Comparison of ENCODE assay signal across 13 cellular contexts in the genomic region with DNA sequence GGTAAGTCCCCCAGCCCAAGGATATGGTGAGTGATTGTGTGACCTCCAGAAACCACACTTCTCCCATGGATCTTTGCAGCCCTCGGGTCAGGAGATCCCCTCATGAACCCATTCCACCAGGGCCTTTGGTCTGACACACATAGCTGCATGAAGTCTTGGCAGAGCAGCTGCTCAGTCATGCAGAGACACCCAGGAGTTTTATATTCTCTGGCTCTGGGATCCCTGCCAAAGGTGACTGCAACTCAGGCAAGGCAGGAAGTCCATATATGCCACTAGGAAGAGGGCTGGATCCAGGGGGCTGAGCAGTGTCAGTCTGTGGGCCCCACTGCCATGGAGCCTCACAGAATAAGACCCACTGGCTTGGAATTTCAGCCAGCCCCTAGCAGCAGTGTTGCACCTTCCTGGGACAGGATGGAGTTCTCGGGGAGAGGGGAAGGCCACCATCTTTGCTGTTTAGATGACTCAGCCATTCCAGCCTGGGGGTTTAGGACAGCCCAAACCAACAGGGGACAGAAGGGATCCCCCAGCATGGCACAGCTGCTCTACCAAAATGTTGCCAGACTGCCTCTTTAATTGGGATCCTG.
DNase-seq lines count a peak whose midpoint lies in the region; ATAC-seq, FAIRE-seq and TF ChIP-seq lines count a peak whose summit lies in the region.
"Had no signal": no experiment of that assay in that cellular context is flagged by ENCODE, and none has a peak within 500 bp of the region (broad histone marks: within the 10 kb centered on the region; RNA-seq: fewer than 3 reads in every experiment).

No MANE protein-coding gene starts in this region.

- peaks cover 5% of the 10 kb centered on the region for H3K9me3 ChIP-seq in GM23248 (ENCODE audit: low read depth)
- no peaks in the 10 kb centered on the region for H3K9me3 ChIP-seq in H1 (ENCODE audit: insufficient read depth in 2 of 2, low read depth in 1 of 2, low read length in 1 of 2)
- no peaks in the 10 kb centered on the region for H3K9me3 ChIP-seq in testis
- H3K9me3 ChIP-seq: thoracic aorta had no signal

- no peaks in the 10 kb centered on the region for H3K79me1 ChIP-seq in H1 (ENCODE audit: low read depth, low read length)

- H3K23ac ChIP-seq in H1 (ENCODE audit: insufficient read length): no peak overlapping the region

- H3K4ac ChIP-seq in H1 (replicated peaks; ENCODE audit: insufficient read length, low read depth, low read length): no peak overlapping the region

- TF ChIP-seq EP300 in H1 (IDR thresholded peaks at IDR 0.05; ENCODE audit: borderline replicate concordance in 1 of 2, low read depth in 2 of 2, low read length in 2 of 2): no peak

- DNase-seq in GM23248: peak; percentile 83
- DNase-seq in NCI-H2196 treated with DMSO at 0.1 percent for 48 hours (lab: John Stamatoyannopoulos, UW; ENCODE audit: unreplicated experiment): peak; percentile 61
- no peak for DNase-seq in H1 (ENCODE audit: low read depth in 1 of 2, low spot score in 2 of 2)
- peak; percentile 16 for DNase-seq in testis
- DNase-seq in SW 1271 (lab: John Stamatoyannopoulos, UW): no peak
- DNase-seq: activated CD8-positive, alpha-beta memory T cell treated with anti-CD3 and anti-CD28 coated beads, Interleukin-2, amount 50 U/mL, for 48 hours; body of pancreas; NCI-H146; T-helper 2 cell had no signal

- TF ChIP-seq CTCF in H1 (IDR thresholded peaks at IDR 0.05; ENCODE audit: control extremely low read depth in 1 of 3, insufficient read depth in 1 of 3, low read depth in 1 of 3, low read length in 3 of 3) (no peak), testis (IDR thresholded peaks at IDR 0.05) (no peak)

- H3K36me3 ChIP-seq in GM23248 (ENCODE audit: low read depth): no peaks in the 10 kb centered on the region
- H3K36me3 ChIP-seq in H1 (ENCODE audit: control insufficient read depth in 2 of 4, insufficient read depth in 4 of 4, low read length in 3 of 4): no peaks in the 10 kb centered on the region
- H3K36me3 ChIP-seq in testis (ENCODE audit: low read depth, missing control alignments): no peaks in the 10 kb centered on the region
- H3K36me3 ChIP-seq: heart right ventricle, thoracic aorta had no signal

- CTCF ChIA-PET in H1 (lab: Charles Lee; ENCODE audit: partially characterized antibody): no interaction called here

- no peak overlapping the region for H4K91ac ChIP-seq in H1 (replicated peaks; ENCODE audit: insufficient read length, low read length)

- no peaks in the 10 kb centered on the region for H3K23me2 ChIP-seq in H1 (ENCODE audit: low read depth, low read length)

- no peaks in the 10 kb centered on the region for H4K20me1 ChIP-seq in GM23248 (ENCODE audit: insufficient read depth)
- H4K20me1 ChIP-seq in H1 (replicated peaks in 1 of 2; ENCODE audit: control insufficient read depth in 1 of 2, insufficient read depth in 2 of 2, low read length in 2 of 2): no peaks in the 10 kb centered on the region

- H3K79me2 ChIP-seq in GM23248 (ENCODE audit: insufficient read depth) (no peaks in the 10 kb centered on the region), H1 (ENCODE audit: control insufficient read depth in 1 of 2, insufficient read depth in 2 of 2, low read length in 2 of 2) (no peaks in the 10 kb centered on the region)

- no peak overlapping the region for H3K9ac ChIP-seq in GM23248
- H3K9ac ChIP-seq in H1 (replicated peaks in 1 of 4; ENCODE audit: extremely low read depth in 1 of 4, low read depth in 3 of 4, low read length in 3 of 4): no peak overlapping the region

- H2BK12ac ChIP-seq in H1 (ENCODE audit: low read depth, low read length): no peak overlapping the region

- 46 to 58% methylated on average over 2 of the region's 2 CpGs for WGBS in GM23248 (ENCODE audit: low coverage in 1 of 2, low lambda C conversion rate in 2 of 2, missing lambda C conversion rate in 2 of 2), 2 experiments
- 89% methylated on average over 2 of the region's 2 CpGs; no CpG with 5 or more reads in 1 of the 2 experiments for WGBS in H1 (ENCODE audit: extremely low coverage in 1 of 2, insufficient coverage in 1 of 2, insufficient read length in 1 of 2, insufficient replicate concordance in 2 of 2, low coverage in 1 of 2, low lambda C conversion rate in 2 of 2, missing lambda C conversion rate in 1 of 2), 2 experiments
- 71 to 77% methylated on average over 2 of the region's 2 CpGs for WGBS in testis, 2 donors

- POLR2A ChIA-PET in H1 (lab: Charles Lee; ENCODE audit: partially characterized antibody): no interaction called here

- H2BK5ac ChIP-seq in H1 (ENCODE audit: low read depth, low read length): no peak overlapping the region

- H3K27ac ChIP-seq in GM23248 (no peak overlapping the region), H1 (ENCODE audit: low read depth, low read length) (no peak overlapping the region), testis (no peak overlapping the region)
- H3K27ac ChIP-seq: body of pancreas, heart right ventricle, thoracic aorta had no signal

- H3F3A ChIP-seq in GM23248 (ENCODE audit: insufficient read depth): no peaks in the 10 kb centered on the region

- TF ChIP-seq RAD21 in H1 (IDR thresholded peaks at IDR 0.05 in 1 of 2, conservative IDR thresholded peaks at IDR 0.05 in 1 of 2; ENCODE audit: low read depth in 2 of 2, low read length in 2 of 2): no peak

- ATAC-seq in HG02678 (IDR thresholded peaks at IDR 0.05; ENCODE audit: unreplicated experiment) (no peak), GM21381 (IDR thresholded peaks at IDR 0.05; ENCODE audit: unreplicated experiment) (no peak)
- ATAC-seq: body of pancreas had no signal

- no peak overlapping the region for H3K4me2 ChIP-seq in GM23248 (ENCODE audit: unreplicated experiment)
- no peak overlapping the region for H3K4me2 ChIP-seq in H1 (ENCODE audit: insufficient read depth in 1 of 2, low read depth in 2 of 2, low read length in 2 of 2)

- intact Hi-C loops in testis (cut with DNase I; ENCODE audit: low total_unique reads): no loop called here

- no peak overlapping the region for H2AFZ ChIP-seq in GM23248
- H2AFZ ChIP-seq in H1 (ENCODE audit: low read length): peak overlapping the region; percentile 13; the same call in 1 of the 2 replicates

- no peak for FAIRE-seq in H1 (lab: Jason Lieb, UNC)

- H3K4me1 ChIP-seq in GM23248 (ENCODE audit: insufficient read depth): no peaks in the 10 kb centered on the region
- peaks cover 0 to under 1% (median 0%) of the 10 kb centered on the region in 4 experiments; a peak in 1 of 7 replicates for H3K4me1 ChIP-seq in H1 (replicated peaks in 1 of 4; ENCODE audit: control insufficient read depth in 3 of 4, insufficient read depth in 4 of 4, low read length in 3 of 4)
- no peaks in the 10 kb centered on the region for H3K4me1 ChIP-seq in testis
- H3K4me1 ChIP-seq: body of pancreas, heart right ventricle had no signal

- in situ Hi-C loops in GM23248 (cut with MboI): no loop called here

- H4K8ac ChIP-seq in H1 (ENCODE audit: extremely low read depth, insufficient read depth, low read length): no peak overlapping the region

- no peaks in the 10 kb centered on the region for H3K27me3 ChIP-seq in GM23248 (replicated peaks; ENCODE audit: insufficient read depth)
- no peaks in the 10 kb centered on the region; a peak in 1 of 7 replicates for H3K27me3 ChIP-seq in H1 (replicated peaks in 1 of 4; ENCODE audit: control insufficient read depth in 3 of 4, extremely low read depth in 1 of 4, insufficient read depth in 3 of 4, low read length in 3 of 4)
- no peaks in the 10 kb centered on the region for H3K27me3 ChIP-seq in testis
- H3K27me3 ChIP-seq: body of pancreas, heart right ventricle had no signal

- H3K14ac ChIP-seq in H1 (ENCODE audit: insufficient read length): no peak overlapping the region

- H3K18ac ChIP-seq in H1 (ENCODE audit: extremely low read depth, low read length): no peak overlapping the region

- no peak overlapping the region for H3K56ac ChIP-seq in H1 (replicated peaks; ENCODE audit: insufficient read length, low read depth, low read length)

- no peak overlapping the region for H2BK15ac ChIP-seq in H1 (ENCODE audit: low read length)

- no peak overlapping the region for H2BK20ac ChIP-seq in H1 (ENCODE audit: low read length)

- no peaks in the 10 kb centered on the region for H3K9me2 ChIP-seq in GM23248 (ENCODE audit: insufficient read depth)

- H4K5ac ChIP-seq in H1 (ENCODE audit: insufficient read length, low read depth, low read length): no peak overlapping the region

- TF ChIP-seq POLR2A in H1 (IDR thresholded peaks at IDR 0.05; ENCODE audit: control extremely low read depth in 1 of 2, low read depth in 2 of 2, low read length in 2 of 2): no peak
- no peak for TF ChIP-seq POLR2A in testis (IDR thresholded peaks at IDR 0.05)

- H2AK5ac ChIP-seq in H1 (ENCODE audit: low read depth, low read length): no peak overlapping the region

- no peak overlapping the region for H2BK120ac ChIP-seq in H1 (replicated peaks; ENCODE audit: low read depth, low read length)

- H3K4me3 ChIP-seq in GM23248 (no peak overlapping the region), H1 (ENCODE audit: extremely low read depth in 1 of 4, insufficient read depth in 2 of 4, low read depth in 3 of 4, low read length in 4 of 4) (no peak overlapping the region), testis (no peak overlapping the region)
- H3K4me3 ChIP-seq: body of pancreas, heart right ventricle, thoracic aorta had no signal

TF ChIP-seq in H1, 55 proteins besides CTCF, POLR2A, EP300 and RAD21:
- TF ChIP-seq, protein P1, sequence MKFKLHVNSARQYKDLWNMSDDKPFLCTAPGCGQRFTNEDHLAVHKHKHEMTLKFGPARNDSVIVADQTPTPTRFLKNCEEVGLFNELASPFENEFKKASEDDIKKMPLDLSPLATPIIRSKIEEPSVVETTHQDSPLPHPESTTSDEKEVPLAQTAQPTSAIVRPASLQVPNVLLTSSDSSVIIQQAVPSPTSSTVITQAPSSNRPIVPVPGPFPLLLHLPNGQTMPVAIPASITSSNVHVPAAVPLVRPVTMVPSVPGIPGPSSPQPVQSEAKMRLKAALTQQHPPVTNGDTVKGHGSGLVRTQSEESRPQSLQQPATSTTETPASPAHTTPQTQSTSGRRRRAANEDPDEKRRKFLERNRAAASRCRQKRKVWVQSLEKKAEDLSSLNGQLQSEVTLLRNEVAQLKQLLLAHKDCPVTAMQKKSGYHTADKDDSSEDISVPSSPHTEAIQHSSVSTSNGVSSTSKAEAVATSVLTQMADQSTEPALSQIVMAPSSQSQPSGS (IDR thresholded peaks at IDR 0.05; ENCODE audit: low read length): no peak

Comparison
In these comparisons a context has a peak if more than half of its experiments do, and no peak if none do; other contexts are left out.
1. DNase-seq: peak in GM23248 (single experiment), NCI-H2196 treated with DMSO at 0.1 percent for 48 hours (single experiment) and testis (single experiment); none in H1 (0 of 2) and SW 1271 (0 of 2).